1 cellular context compared by ENCODE assay signal in genomic region chr10:102675151-102675886, GRCh38.
TF ChIP-seq lines count a peak whose summit lies in the region.

No MANE protein-coding gene starts in this region.

TF ChIP-seq in GM23338, 12 proteins besides CTCF, POLR2A, EP300 and RAD21:
- no peak for TF ChIP-seq ZNF462 (CRISPR knock-in tag; IDR thresholded peaks at IDR 0.05)
- TF ChIP-seq CREB1 (CRISPR knock-in tag; IDR thresholded peaks at IDR 0.05; ENCODE audit: low read depth): no peak
- TF ChIP-seq ZNF114 (CRISPR knock-in tag; IDR thresholded peaks at IDR 0.05): no peak
- TF ChIP-seq NANOG (IDR thresholded peaks at IDR 0.05; ENCODE audit: borderline replicate concordance): no peak
- TF ChIP-seq STAT1 (IDR thresholded peaks at IDR 0.05; ENCODE audit: unreplicated experiment): no peak
- no peak for TF ChIP-seq ETS1 (IDR thresholded peaks at IDR 0.05)
- TF ChIP-seq REST (IDR thresholded peaks at IDR 0.05; ENCODE audit: unreplicated experiment): no peak
- no peak for TF ChIP-seq POLR2AphosphoS5 (IDR thresholded peaks at IDR 0.05; ENCODE audit: low read depth)
- no peak for TF ChIP-seq EZH2phosphoT487 (IDR thresholded peaks at IDR 0.05; ENCODE audit: unreplicated experiment)
- no peak for TF ChIP-seq JUNB (IDR thresholded peaks at IDR 0.05; ENCODE audit: unreplicated experiment)
- TF ChIP-seq EZH2 (IDR thresholded peaks at IDR 0.05; ENCODE audit: low read depth, unreplicated experiment): no peak
- TF ChIP-seq ZNF331 (CRISPR knock-in tag; IDR thresholded peaks at IDR 0.05; ENCODE audit: low read depth): no peak
